In genomic region chr13:44780586-44781280, GRCh38 we compare ENCODE assay signal across 26 cellular contexts.
"Had no signal": no experiment of that assay in that cellular context is flagged by ENCODE, and none has a peak within 500 bp of the region (broad histone marks: within the 10 kb centered on the region; RNA-seq: fewer than 3 reads in every experiment).

No MANE protein-coding gene starts in this region.

- DNase-seq: activated CD4-positive, alpha-beta memory T cell treated with anti-CD3 and anti-CD28 coated beads, Interleukin-2, amount 10 ng/mL, durations not matched to agents 7 days and 5 days; activated CD4-positive, alpha-beta T cell treated with anti-CD3 and anti-CD28 coated beads for 1 hour; activated CD4-positive, alpha-beta T cell treated with anti-CD3 and anti-CD28 coated beads for 4 hours; activated CD4-positive, alpha-beta T cell treated with anti-CD3 and anti-CD28 coated beads, Interleukin-2, amount 10 ng/mL, durations not matched to agents 7 days and 5 days; activated CD4-positive, alpha-beta T cell treated with anti-CD3 and anti-CD28 coated beads, Interleukin-2, amount 50 U/mL, for 4 hours; activated CD8-positive, alpha-beta memory T cell treated with anti-CD3 and anti-CD28 coated beads, Interleukin-2, amount 50 U/mL, for 48 hours; activated gamma-delta T cell; activated naive CD4-positive, alpha-beta T cell; activated naive CD4-positive, alpha-beta T cell treated with anti-CD3 and anti-CD28 coated beads, Interleukin-2, amount 10 ng/mL, durations not matched to agents 7 days and 5 days; activated naive CD8-positive, alpha-beta T cell treated with anti-CD3 and anti-CD28 coated beads, Interleukin-2, amount 10 ng/mL, durations not matched to agents 7 days and 5 days; activated T-cell treated with anti-CD3 and anti-CD28 coated beads for 4 hours; activated T-cell treated with anti-CD3 and anti-CD28 coated beads, Interleukin-2, amount 50 U/mL, for 24 hours; activated T-cell treated with anti-CD3 and anti-CD28 coated beads, Interleukin-2, amount 50 U/mL, for 72 hours; dorsolateral prefrontal cortex; effector memory CD4-positive, alpha-beta T cell; endodermal cell; erythroblast; foreskin keratinocyte; T-helper 2 cell had no signal

- FAIRE-seq: TTC549 had no signal

- H3K4me1 ChIP-seq: ascending aorta, breast epithelium, esophagus muscularis mucosa, foreskin keratinocyte, gastroesophageal sphincter had no signal

- H3K27me3 ChIP-seq: ascending aorta, breast epithelium, esophagus muscularis mucosa, foreskin keratinocyte, gastroesophageal sphincter had no signal

- H3K9me3 ChIP-seq: ascending aorta, breast epithelium, esophagus muscularis mucosa, gastroesophageal sphincter had no signal

- H3K36me3 ChIP-seq: ascending aorta, breast epithelium, esophagus muscularis mucosa, gastroesophageal sphincter had no signal

- H3K4me3 ChIP-seq: ascending aorta, breast epithelium, coronary artery, dorsolateral prefrontal cortex, esophagus muscularis mucosa, gastroesophageal sphincter had no signal

- H3K27ac ChIP-seq: ascending aorta, breast epithelium, coronary artery, dorsolateral prefrontal cortex, esophagus muscularis mucosa, foreskin keratinocyte, gastroesophageal sphincter, VCaP had no signal
